In the genomic region with DNA sequence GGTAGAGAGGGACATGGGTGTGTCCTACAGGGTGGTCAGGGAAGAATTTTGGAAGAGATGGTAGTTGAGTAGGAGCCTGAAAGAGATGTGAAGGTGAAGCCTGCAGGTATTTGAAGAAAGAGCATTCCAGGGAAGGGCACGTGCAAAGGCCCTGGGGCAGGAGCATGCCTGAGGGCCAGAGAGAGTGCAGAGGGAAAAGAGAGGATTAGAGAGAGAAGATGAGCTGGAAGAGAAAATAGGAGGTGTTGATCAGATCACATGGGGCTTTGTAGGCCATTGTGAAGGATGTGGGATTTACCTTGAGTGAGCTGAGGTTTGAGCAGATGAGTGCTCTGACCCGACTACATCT, we compare ENCODE assay signal across 23 cellular contexts.
"Had no signal": no experiment of that assay in that cellular context is flagged by ENCODE, and none has a peak within 500 bp of the region (broad histone marks: within the 10 kb centered on the region; RNA-seq: fewer than 3 reads in every experiment).

No MANE protein-coding gene starts in this region.

- H3K27me3 Mint-ChIP-seq: IgD-negative memory B cell had no signal

- H3K27me3 ChIP-seq: SJSA1 had no signal

- H3K27ac ChIP-seq: KMS-11, SJSA1, SK-N-MC had no signal

- ATAC-seq: K562 had no signal

- H3K4me1 ChIP-seq: SJSA1 had no signal

- H3K9me3 ChIP-seq: SJSA1 had no signal

- H3K4me3 ChIP-seq: K562, SJSA1, SK-N-MC had no signal

- FAIRE-seq: K562, RCC 7860 had no signal

- H3K4me1 Mint-ChIP-seq: IgD-negative memory B cell had no signal

- H3K4me3 Mint-ChIP-seq: IgD-negative memory B cell had no signal

- H3K36me3 ChIP-seq: SJSA1 had no signal

- H3K4me2 ChIP-seq: KMS-11 had no signal

- DNase-seq: Kasumi-1, MM.1S, NCI-H1092 treated with DMSO at 0.1 percent for 48 hours, NCI-H1436, NCI-H187, NCI-H2029, NCI-H2081 treated with DMSO at 0.1 percent for 48 hours, NCI-H2171, NCI-H226, NCI-H446, NCI-H510A, NCI-H524 treated with DMSO at 0.1 percent for 48 hours, NCI-H69, NCI-H774, Right ventricle myocardium superior, RPMI8226, SIG-M5 had no signal

- H3K9ac ChIP-seq: KMS-11 had no signal

- H3K27ac Mint-ChIP-seq: IgD-negative memory B cell had no signal
